In genomic region chr12:131424270-131424669, GRCh38 we compare ENCODE assay signal across 8 cellular contexts.
"Had no signal": no experiment of that assay in that cellular context is flagged by ENCODE, and none has a peak within 500 bp of the region (broad histone marks: within the 10 kb centered on the region; RNA-seq: fewer than 3 reads in every experiment).

No MANE protein-coding gene starts in this region.

- H3K4me1 ChIP-seq: HAP-1 had no signal

- H3K27ac ChIP-seq: GM23248 had no signal

- H3K4me3 ChIP-seq: GM23248, HAP-1 had no signal

- DNase-seq: GM23248, GOT3, H7, H9, HCEC 1CT, HFFc6 had no signal

- H3K27ac Mint-ChIP-seq: H9, HFFc6 had no signal

- H3K9me3 ChIP-seq: HAP-1 had no signal

- H3K4me3 Mint-ChIP-seq: H9, HFFc6 had no signal

- H2AFZ ChIP-seq: GM23248 had no signal

- ATAC-seq: HCT116 had no signal

- H3K36me3 ChIP-seq: HAP-1 had no signal
